Comparison of ENCODE assay signal across 8 cellular contexts in the genomic region with DNA sequence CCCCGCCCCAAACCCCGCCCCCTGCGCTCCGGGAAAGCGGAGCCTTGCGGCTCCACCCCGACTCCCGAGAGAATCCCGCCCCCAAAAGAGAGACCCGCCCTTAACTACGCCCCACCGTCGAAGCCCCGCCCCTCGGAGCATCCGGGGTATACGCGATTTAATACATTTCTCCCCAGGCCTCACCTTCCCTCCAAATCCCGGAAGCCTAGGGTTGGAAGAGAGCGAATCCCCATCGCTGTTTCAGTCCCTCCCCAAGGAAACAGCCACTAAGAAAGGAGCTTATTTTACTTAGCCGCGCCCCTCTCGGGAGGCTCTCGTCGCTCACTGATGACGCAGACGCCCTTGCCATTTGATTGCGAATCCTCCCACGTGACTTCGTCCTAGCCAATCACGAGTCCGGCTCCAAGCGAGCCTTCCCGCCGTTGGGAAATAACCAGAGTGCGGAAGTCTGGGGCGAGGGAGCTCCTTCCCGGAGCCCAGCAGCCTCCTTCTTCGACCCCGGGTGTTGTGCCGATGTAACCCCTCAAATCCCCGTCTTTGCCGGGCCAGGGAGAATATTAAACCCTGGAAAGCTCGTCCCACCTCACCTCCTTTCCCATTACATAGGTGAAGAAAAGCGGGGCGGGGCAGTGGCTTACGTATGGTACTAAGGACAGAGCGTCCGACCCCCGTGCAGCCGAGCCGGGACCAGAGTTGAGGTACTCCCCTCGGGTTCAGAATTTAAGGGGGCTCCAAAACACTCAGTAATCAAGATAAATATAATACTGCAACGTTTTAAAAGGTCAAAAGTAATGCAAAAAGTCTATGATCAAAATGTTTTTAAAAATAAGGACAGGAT.
DNase-seq lines count a peak whose midpoint lies in the region; ATAC-seq and TF ChIP-seq lines count a peak whose summit lies in the region.

No MANE protein-coding gene starts in this region.

- H3K36me3 ChIP-seq in OCI-LY3 (replicated peaks; ENCODE audit: low read depth, low read length): peaks cover 3% of the 10 kb centered on the region

- peak overlapping the region; percentile 90 for H3K9ac ChIP-seq in OCI-LY3 (ENCODE audit: low read length)

- H3K4me3 ChIP-seq in OCI-LY3 (ENCODE audit: low read length): peak overlapping the region; percentile 94

- peak overlapping the region; percentile 66 for H2AFZ ChIP-seq in OCI-LY3 (ENCODE audit: low read depth, low read length)

- H3K9me3 ChIP-seq in OCI-LY3 (ENCODE audit: insufficient read depth, low read length): no peaks in the 10 kb centered on the region

- peak; percentile 87 for ATAC-seq in GM21528 (IDR thresholded peaks at IDR 0.05; ENCODE audit: low FRiP score, unreplicated experiment)

- no peaks in the 10 kb centered on the region for H3K27me3 ChIP-seq in OCI-LY3 (ENCODE audit: low read depth, low read length)

- peak overlapping the region; percentile 69 for H3K27ac ChIP-seq in OCI-LY3 (ENCODE audit: low read length)

- DNase-seq in DMS 273 treated with DMSO at 0.1 percent for 48 hours (lab: John Stamatoyannopoulos, UW) (peak; percentile 98), HuH-7.5 (ENCODE audit: low spot score) (peak; percentile 99), activated T-cell treated with anti-CD3 and anti-CD28 coated beads for 24 hours (ENCODE audit: low read depth) (peak; percentile 99), epidermal melanocyte (ENCODE audit: insufficient read length, low spot score) (peak; percentile 100), midbrain (lab: John Stamatoyannopoulos, UW) (peak; percentile 100)
- peak; percentile 97 to 98 for DNase-seq in stimulated activated CD8-positive, alpha-beta memory T cell treated with anti-CD3 and anti-CD28 coated beads, Interleukin-15, amount 100 ng/mL, for 48 hours (ENCODE audit: low read depth in 2 of 2)

- no peaks in the 10 kb centered on the region for H3K79me2 ChIP-seq in OCI-LY3 (ENCODE audit: low read length)

- no peak for TF ChIP-seq CTCF in OCI-LY3 (IDR thresholded peaks at IDR 0.05; ENCODE audit: low read depth, low read length)

- peak overlapping the region; percentile 90 for H3K4me2 ChIP-seq in OCI-LY3 (ENCODE audit: low read length)

- H3K4me1 ChIP-seq in OCI-LY3 (ENCODE audit: low read length): peaks cover 21% of the 10 kb centered on the region; the same call in 1 of the 2 replicates

- H4K20me1 ChIP-seq in OCI-LY3 (ENCODE audit: insufficient read depth, low read length): no peaks in the 10 kb centered on the region

Comparison
In these comparisons a context has a peak if more than half of its experiments do, and no peak if none do; other contexts are left out.
1. Peak in every context shown above with its lines: DNase-seq, ATAC-seq, H3K4me3 ChIP-seq and H3K27ac ChIP-seq.